In genomic region chr17:18951941-18952842, GRCh38 we compare ENCODE assay signal across 16 cellular contexts. TPM values are rescaled to one million over a fixed set of nuclear protein-coding genes. Genes with fewer than 3 reads are reported as not detected.
DNase-seq lines count a peak whose midpoint lies in the region; ATAC-seq, FAIRE-seq and TF ChIP-seq lines count a peak whose summit lies in the region.
"Had no signal": no experiment of that assay in that cellular context is flagged by ENCODE, and none has a peak within 500 bp of the region (broad histone marks: within the 10 kb centered on the region; RNA-seq: fewer than 3 reads in every experiment).

Gene SLC5A10 (plus strand): TSS chr17:18952165. CDS start chr17:18952206, 41 bp downstream.

- H3K9me2 ChIP-seq in HCT116 (ENCODE audit: insufficient read depth), result no peaks in the 10 kb centered on the region

- TF ChIP-seq POLR2A in HCT116 (IDR thresholded peaks at IDR 0.05; ENCODE audit: borderline replicate concordance, extremely low read depth, insufficient read depth, insufficient read length), result no peak
- TF ChIP-seq POLR2A in HepG2 (IDR thresholded peaks at IDR 0.05; ENCODE audit: insufficient read depth in 1 of 2, low read depth in 2 of 2, low read length in 2 of 2), result no peak

- H3K9ac ChIP-seq in HCT116 (ENCODE audit: low read length) (no peak within 1 kb of the TSS), HepG2 (ENCODE audit: insufficient read depth, low read depth, low read length) (no peak within 1 kb of the TSS)

- no peak for FAIRE-seq in bronchial epithelial cell (lab: Jason Lieb, UNC)
- FAIRE-seq in HepG2 (lab: Jason Lieb, UNC), result peak; percentile 82
- FAIRE-seq in GM19239 (lab: Jason Lieb, UNC), result no peak
- FAIRE-seq: TTC549 had no signal

- no peak within 1 kb of the TSS for H3K27ac ChIP-seq in HCT116 (ENCODE audit: low read depth, low read length)
- no peak within 1 kb of the TSS for H3K27ac ChIP-seq in HepG2 (ENCODE audit: extremely low read length, insufficient read depth, low read length)
- H3K27ac ChIP-seq: colonic mucosa had no signal

- no peak for DNase-seq in AG10803 (ENCODE audit: low read depth)
- DNase-seq in HCT116 (ENCODE audit: low read depth, low spot score), result no peak
- no peak for DNase-seq in bronchial epithelial cell (ENCODE audit: low read depth)
- peak; percentile 51 for DNase-seq in HepG2 (ENCODE audit: low spot score)
- no peak for DNase-seq in GM19239 (ENCODE audit: insufficient read length, low spot score)
- DNase-seq in AG08395 (ENCODE audit: low spot score), result no peak
- no peak for DNase-seq in amniotic stem cell (lab: John Stamatoyannopoulos, UW)
- DNase-seq: colonic mucosa; DMS79; naive thymus-derived CD8-positive, alpha-beta T cell; NCI-H1048; stimulated activated CD4-positive, alpha-beta T cell treated with anti-CD3 and anti-CD28 coated beads, Interleukin-15, amount 100 ng/mL, for 24 hours; stimulated activated naive CD4-positive, alpha-beta T cell had no signal

- no peaks in the 10 kb centered on the region for H3K79me2 ChIP-seq in HCT116 (ENCODE audit: insufficient read depth, low read length)
- no peaks in the 10 kb centered on the region for H3K79me2 ChIP-seq in HepG2 (ENCODE audit: insufficient read depth, low read length)

- ATAC-seq in HCT116 (peak; percentile 83), HepG2 (peak; percentile 95), HG02571 (IDR thresholded peaks at IDR 0.05; ENCODE audit: unreplicated experiment) (no peak)
- ATAC-seq: activated T-helper 17 cell treated with anti-CD3 and anti-CD28 coated beads, Interleukin-2, amount 50 U/mL, for 72 hours; naive thymus-derived CD8-positive, alpha-beta T cell had no signal

- CTCF ChIA-PET in HCT116 (lab: Charles Lee), result interaction anchor here (1.5 kb wide), 1 partner anchor 9 kb away, joined by 6 read pairs; no protein-coding TSS in a partner anchor
- CTCF ChIA-PET in HepG2 (lab: Yijun Ruan, JAX; ENCODE audit: low intra/inter-chr PET ratio, low total read pairs), result interaction anchor here (0.6 to 1.3 kb wide), 2 partner anchors 9 to 136 kb away, joined by 3 to 5 read pairs; no protein-coding TSS in a partner anchor

- H3K4me3 ChIP-seq in AG10803 (ENCODE audit: low read length) (no peak within 1 kb of the TSS), HCT116 (replicated peaks in 1 of 2; ENCODE audit: low read depth in 1 of 2, low read length in 2 of 2) (no peak within 1 kb of the TSS), bronchial epithelial cell (ENCODE audit: low read depth, low read length) (no peak within 1 kb of the TSS), HepG2 (replicated peaks in 1 of 3; ENCODE audit: insufficient read depth in 1 of 3, low read depth in 2 of 3, low read length in 3 of 3) (peak within 1 kb of the TSS; percentile 10 to 58 (median 27); a peak in 3 of 6 replicates)
- H3K4me3 ChIP-seq: colonic mucosa had no signal

- in situ Hi-C loops in HepG2 (cut with HindIII; ENCODE audit: extremely low pct_ligation_motif_present, low pct_unique_long_range_greater_than_20kb), result no loop called here

- TF ChIP-seq RAD21 in HCT116 (IDR thresholded peaks at IDR 0.05; ENCODE audit: low read depth), result peak; percentile 48
- peak; percentile 71 for TF ChIP-seq RAD21 in HepG2 (CRISPR knock-in tag; IDR thresholded peaks at IDR 0.05)

- intact Hi-C loops in HCT116 (cut with micrococcal nuclease), result no loop called here
- intact Hi-C loops in HepG2 (cut with micrococcal nuclease; ENCODE audit: unreplicated experiment), result loop anchor here (10.0 kb wide), 1 partner anchor 137 kb away; no protein-coding TSS in a partner anchor

- no peaks in the 10 kb centered on the region for H3K9me3 ChIP-seq in HCT116 (ENCODE audit: control insufficient read depth in 1 of 2, insufficient read depth in 1 of 2, low read depth in 1 of 2, low read length in 2 of 2)
- H3K9me3 ChIP-seq in HepG2 (ENCODE audit: low read length), result no peaks in the 10 kb centered on the region
- H3K9me3 ChIP-seq: colonic mucosa had no signal

- TF ChIP-seq CTCF in AG10803 (conservative IDR thresholded peaks at IDR 0.05; ENCODE audit: low read length), result peak; percentile 19
- TF ChIP-seq CTCF in HCT116 (IDR thresholded peaks at IDR 0.05 in 2 of 3, conservative IDR thresholded peaks at IDR 0.05 in 1 of 3; ENCODE audit: borderline replicate concordance in 1 of 3, insufficient read depth in 1 of 3, low read depth in 2 of 3, low read length in 2 of 3), result peak; percentile 30 to 45 (median 42); a peak in 5 of 6 replicates
- TF ChIP-seq CTCF in bronchial epithelial cell (IDR thresholded peaks at IDR 0.05; ENCODE audit: insufficient read depth, low read length, severe bottlenecking), result peak; percentile 13
- TF ChIP-seq CTCF in HepG2 (CRISPR knock-in tag; IDR thresholded peaks at IDR 0.05), result peak; percentile 73

- H3K4me2 ChIP-seq in HCT116 (ENCODE audit: low read length), result no peak within 1 kb of the TSS
- peak within 1 kb of the TSS; percentile 79 for H3K4me2 ChIP-seq in HepG2 (ENCODE audit: low read depth, low read length)

- H3K27me3 ChIP-seq in HCT116 (ENCODE audit: insufficient read depth, low read length), result no peaks in the 10 kb centered on the region
- no peaks in the 10 kb centered on the region for H3K27me3 ChIP-seq in bronchial epithelial cell (ENCODE audit: control insufficient read depth, insufficient read depth, low read length)
- peaks cover 1 to 21% of the 10 kb centered on the region in 2 experiments; a peak in 2 of 5 replicates for H3K27me3 ChIP-seq in HepG2 (ENCODE audit: control insufficient read depth in 1 of 2, insufficient read depth in 2 of 2, low read length in 2 of 2)
- H3K27me3 ChIP-seq: colonic mucosa had no signal

- 20% methylated on average over 6 of the region's 17 CpGs for WGBS in HepG2 (ENCODE audit: low lambda C conversion rate)

- no peak for TF ChIP-seq EP300 in HepG2 (IDR thresholded peaks at IDR 0.05; ENCODE audit: low read depth in 2 of 2, low read length in 2 of 2)
- TF ChIP-seq EP300 in HepG2 (CRISPR knock-in tag; IDR thresholded peaks at IDR 0.05; ENCODE audit: borderline replicate concordance), result no peak

- H3K36me3 ChIP-seq in HCT116 (ENCODE audit: control insufficient read depth in 1 of 2, insufficient read depth in 2 of 2, low read length in 2 of 2) (no peaks in the 10 kb centered on the region), bronchial epithelial cell (ENCODE audit: control insufficient read depth, insufficient read depth, low read length) (no peaks in the 10 kb centered on the region), HepG2 (replicated peaks in 1 of 2; ENCODE audit: control insufficient read depth in 1 of 2, insufficient read depth in 2 of 2, low read length in 2 of 2) (no peaks in the 10 kb centered on the region)
- H3K36me3 ChIP-seq: colonic mucosa had no signal

- H4K20me1 ChIP-seq in HCT116 (ENCODE audit: insufficient read depth) (no peaks in the 10 kb centered on the region), HepG2 (ENCODE audit: insufficient read depth, low read length) (no peaks in the 10 kb centered on the region)

- H3K4me1 ChIP-seq in HCT116 (ENCODE audit: control insufficient read depth in 1 of 2, insufficient read depth in 2 of 2, low read length in 2 of 2), result no peaks in the 10 kb centered on the region
- peaks cover 46% of the 10 kb centered on the region for H3K4me1 ChIP-seq in HepG2 (ENCODE audit: insufficient read depth, low read length)
- H3K4me1 ChIP-seq: colonic mucosa had no signal

- BruUV-seq in HCT116 (replicated peaks; lab: Mats Ljungman, UMichigan) (no TSS peak), HepG2 (replicated peaks; lab: Mats Ljungman, UMichigan) (no TSS peak)

- POLR2A ChIA-PET in HCT116 (lab: Charles Lee), result no interaction called here
- POLR2A ChIA-PET in HepG2 (lab: Yijun Ruan, JAX), result no interaction called here

- RAD21 ChIA-PET in HCT116 (lab: Charles Lee; ENCODE audit: low non-redundant PET in 1 of 2, low total read pairs in 2 of 2, uncharacterized antibody in 2 of 2, unreplicated experiment in 2 of 2), result no interaction called here

- H2AFZ ChIP-seq in HCT116 (ENCODE audit: low read depth, low read length, poor library complexity, severe bottlenecking), result no peak within 1 kb of the TSS
- no peak within 1 kb of the TSS for H2AFZ ChIP-seq in HepG2 (ENCODE audit: low read length)

TF ChIP-seq in HepG2, 621 proteins besides CTCF, POLR2A, EP300 and RAD21 (continues in another document):
- TF ChIP-seq KDM3A (CRISPR knock-in tag; IDR thresholded peaks at IDR 0.05; ENCODE audit: low read depth) (no peak), ERF (CRISPR knock-in tag; IDR thresholded peaks at IDR 0.05) (0 out of 2 replicates have a peak, but pooled peaks have one; percentile 19), TEAD3 (CRISPR knock-in tag; optimal IDR thresholded peaks at IDR 0.05; ENCODE audit: borderline replicate concordance) (peak; percentile 59)

RNA-seq across cellular contexts. Expression of gene SLC5A10, which starts in this region (rescaled TPM):
- total RNA-seq in HCT116 (2021; ENCODE audit: unreplicated experiment), result not detected
- polyA plus RNA-seq in HCT116 (2012), result 0.09 TPM in 1 of 2 replicates, not detected in the other
- total RNA-seq in bronchial epithelial cell, result 0.13 TPM in 1 of 2 replicates, not detected in the other
- total RNA-seq in HepG2 (2016; rRNA removed; fragmentation: Illumina TruSeq; extraction: Trizol), result not detected in 2 replicates
- total RNA-seq in HepG2 (2016; cell fraction: cytosol; rRNA removed; fragmentation: Illumina TruSeq; extraction: Trizol; ENCODE audit: low read depth), result not detected in 2 replicates
- 0.04 TPM in 1 of 2 replicates, not detected in the other for total RNA-seq in HepG2 (2016; cell fraction: insoluble cytoplasmic fraction; rRNA removed; fragmentation: Illumina TruSeq; extraction: Trizol)
- total RNA-seq in HepG2 (2016; cell fraction: membrane; rRNA removed; fragmentation: Illumina TruSeq; extraction: Trizol), result not detected in 2 replicates
- not detected in 2 replicates for total RNA-seq in HepG2 (2016; cell fraction: nucleus; rRNA removed; fragmentation: Illumina TruSeq; extraction: Trizol)
- 0.05 and 0.07 TPM in 2 replicates for polyA plus RNA-seq in HepG2 (2011; rRNA removed)
- polyA plus RNA-seq in HepG2 (2011; cell fraction: cytosol; rRNA removed), result 0.03 TPM in 2 replicates
- polyA plus RNA-seq in HepG2 (2011; cell fraction: nucleus; rRNA removed), result 0.23 and 0.38 TPM in 2 replicates
- 0.08 and 0.11 TPM in 2 replicates for polyA plus RNA-seq in HepG2 (2012)
- not detected in 2 replicates for polyA plus RNA-seq in HepG2 (2016; cell fraction: cytosol; fragmentation: Illumina TruSeq; extraction: Trizol; ENCODE audit: low read depth)
- polyA plus RNA-seq in HepG2 (2016; cell fraction: insoluble cytoplasmic fraction; fragmentation: Illumina TruSeq; extraction: Trizol; ENCODE audit: low read depth), result not detected in 2 replicates
- polyA plus RNA-seq in HepG2 (2016; cell fraction: membrane; fragmentation: Illumina TruSeq; extraction: Trizol; ENCODE audit: low read depth), result not detected in 2 replicates
- not detected in 2 replicates for polyA plus RNA-seq in HepG2 (2016; cell fraction: nucleus; fragmentation: Illumina TruSeq; extraction: Trizol; ENCODE audit: insufficient read depth, low read depth)
- polyA minus RNA-seq in HepG2 (2011; rRNA and poly(A)+ RNA removed; ENCODE audit: low replicate concordance), result 0.09 and 0.24 TPM in 2 replicates
- polyA minus RNA-seq in HepG2 (2011; cell fraction: cytosol; rRNA and poly(A)+ RNA removed), result not detected in 2 replicates
- polyA minus RNA-seq in HepG2 (2011; cell fraction: nucleus; rRNA and poly(A)+ RNA removed), result 0.25 and 0.39 TPM in 2 replicates
- total RNA-seq: activated T-helper 17 cell treated with anti-CD3 and anti-CD28 coated beads, Interleukin-2, amount 50 U/mL, for 72 hours; naive thymus-derived CD8-positive, alpha-beta T cell had no signal

Comparison
In these comparisons a context has a peak if more than half of its experiments do, and no peak if none do; other contexts are left out.
1. Peak in ATAC-seq in HCT116; RNA of the gene not detected or under 1 TPM.
2. Peak in DNase-seq, ATAC-seq, H3K4me3 ChIP-seq and H3K4me2 ChIP-seq in HepG2; RNA of the gene not detected or under 1 TPM.
3. CTCF ChIP-seq: peak in every context shown above with its lines; median percentile 73 in HepG2; 42 in HCT116; 19 in AG10803; 13 in bronchial epithelial cell.